Comparison of ENCODE assay signal across 9 cellular contexts in genomic region chr7:65722361-65722792, GRCh38.
DNase-seq lines count a peak whose midpoint lies in the region; ATAC-seq, FAIRE-seq and TF ChIP-seq lines count a peak whose summit lies in the region.
"Had no signal": no experiment of that assay in that cellular context is flagged by ENCODE, and none has a peak within 500 bp of the region (broad histone marks: within the 10 kb centered on the region; RNA-seq: fewer than 3 reads in every experiment).

No MANE protein-coding gene starts in this region.

- H3K4me3 ChIP-seq in epithelial cell of proximal tubule (ENCODE audit: low read depth, low read length) = no peak overlapping the region
- H3K4me3 ChIP-seq in neutrophil (ENCODE audit: low read depth in 1 of 2, low read length in 1 of 2) = no peak overlapping the region
- H3K4me3 ChIP-seq in thyroid gland (replicated peaks in 1 of 3) = no peak overlapping the region

- TF ChIP-seq POLR2A in GM12891 (IDR thresholded peaks at IDR 0.05; ENCODE audit: low read depth, low read length) (no peak), thyroid gland (IDR thresholded peaks at IDR 0.05) (no peak)

- H3K27ac ChIP-seq in neutrophil (no peak overlapping the region), thyroid gland (no peak overlapping the region)

- peak; percentile 33 for FAIRE-seq in GM12891 (lab: Jason Lieb, UNC)
- FAIRE-seq: colon had no signal

- peak; percentile 80 for TF ChIP-seq CTCF in epithelial cell of proximal tubule (conservative IDR thresholded peaks at IDR 0.05; ENCODE audit: low read depth, low read length)
- peak; percentile 81 for TF ChIP-seq CTCF in neutrophil (IDR thresholded peaks at IDR 0.05)
- TF ChIP-seq CTCF in thyroid gland (IDR thresholded peaks at IDR 0.05) = peak; percentile 24 to 71 (median 67)

- H3K4me1 ChIP-seq in neutrophil (ENCODE audit: control insufficient read depth in 1 of 2, insufficient read depth in 1 of 2, low read depth in 1 of 2, low read length in 1 of 2) (peaks cover 6 to 13% of the 10 kb centered on the region in 2 experiments), thyroid gland (no peaks in the 10 kb centered on the region)

- H3K27me3 ChIP-seq in neutrophil = no peaks in the 10 kb centered on the region
- H3K27me3 ChIP-seq in thyroid gland = no peaks in the 10 kb centered on the region

- H3K36me3 ChIP-seq in neutrophil = no peaks in the 10 kb centered on the region
- H3K36me3 ChIP-seq in thyroid gland = no peaks in the 10 kb centered on the region

- WGBS in thyroid gland, 2 donors = 25 to 30% methylated on average over 11 of the region's 11 CpGs

- intact Hi-C loops in thyroid gland (cut with DNase I) = no loop called here

- H3K9me3 ChIP-seq in neutrophil (no peaks in the 10 kb centered on the region), thyroid gland (no peaks in the 10 kb centered on the region)

- ATAC-seq in HG03025 (IDR thresholded peaks at IDR 0.05; ENCODE audit: low FRiP score, unreplicated experiment) (peak; percentile 55), GM18519 (IDR thresholded peaks at IDR 0.05; ENCODE audit: low FRiP score, unreplicated experiment) (no peak)

- peak; percentile 37 for DNase-seq in GM12891 (ENCODE audit: insufficient read length, low spot score)
- peak; percentile 77 for DNase-seq in NCI-H69 (lab: John Stamatoyannopoulos, UW)
- DNase-seq in activated CD8-positive, alpha-beta memory T cell treated with anti-CD3 and anti-CD28 coated beads for 48 hours (ENCODE audit: low read depth in 2 of 3, low spot score in 2 of 3) = peak; percentile 18 to 46 (median 23)
- no peak for DNase-seq in epithelial cell of proximal tubule (ENCODE audit: low read depth)
- peak; percentile 70 to 75 for DNase-seq in thyroid gland

TF ChIP-seq in GM12891, 5 proteins besides CTCF, POLR2A, EP300 and RAD21:
- TF ChIP-seq SPI1 (IDR thresholded peaks at IDR 0.05; ENCODE audit: low read depth, low read length) (no peak), PAX5 (IDR thresholded peaks at IDR 0.05; ENCODE audit: insufficient read depth, low read length, severe bottlenecking) (no peak), POU2F2 (IDR thresholded peaks at IDR 0.05; ENCODE audit: low read depth, low read length) (no peak), POLR2AphosphoS5 (IDR thresholded peaks at IDR 0.05; ENCODE audit: low read depth, low read length) (no peak), TAF1 (IDR thresholded peaks at IDR 0.05; ENCODE audit: low read depth, low read length) (no peak)
